ENCODE assay signal across 1 cellular context in the genomic region with DNA sequence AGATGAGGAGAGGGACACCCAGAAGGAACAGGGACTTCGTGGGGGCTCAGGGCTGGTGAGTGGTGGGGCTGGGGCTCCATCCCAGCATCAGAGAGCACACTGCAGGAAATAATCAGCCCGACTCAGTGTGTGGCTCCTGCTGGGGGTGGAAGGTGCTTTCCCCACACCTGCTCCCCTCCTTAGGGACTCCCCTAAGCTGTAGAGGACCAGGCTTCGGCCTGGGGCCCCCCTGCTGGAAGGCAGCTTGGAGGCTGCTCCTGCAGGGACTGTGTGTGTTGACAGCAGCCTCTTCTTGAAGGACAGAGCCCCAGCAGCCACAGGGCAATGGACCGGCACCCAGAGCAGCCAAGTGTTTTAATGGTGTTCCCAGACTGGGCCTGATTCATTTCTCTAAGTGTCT.
TF ChIP-seq lines count a peak whose summit lies in the region.

No MANE protein-coding gene starts in this region.

TF ChIP-seq in GM12878, 131 proteins besides CTCF, POLR2A, EP300 and RAD21:
- TF ChIP-seq ZNF622 (IDR thresholded peaks at IDR 0.05), result no peak
- TF ChIP-seq DPF2 (IDR thresholded peaks at IDR 0.05), result 0 out of 2 replicates have a peak, but pooled peaks have one; percentile 29
- no peak for TF ChIP-seq PML (IDR thresholded peaks at IDR 0.05; ENCODE audit: low read length)
- TF ChIP-seq SKIL (IDR thresholded peaks at IDR 0.05; ENCODE audit: low read depth, poor library complexity, severe bottlenecking), result no peak
- TF ChIP-seq EED (IDR thresholded peaks at IDR 0.05; ENCODE audit: low read depth), result 0 out of 2 replicates have a peak, but pooled peaks have one; percentile 34
- no peak for TF ChIP-seq ZNF384 (IDR thresholded peaks at IDR 0.05; ENCODE audit: borderline replicate concordance, low read depth, low read length)
- TF ChIP-seq HDGF (IDR thresholded peaks at IDR 0.05), result no peak
- TF ChIP-seq, protein P1, sequence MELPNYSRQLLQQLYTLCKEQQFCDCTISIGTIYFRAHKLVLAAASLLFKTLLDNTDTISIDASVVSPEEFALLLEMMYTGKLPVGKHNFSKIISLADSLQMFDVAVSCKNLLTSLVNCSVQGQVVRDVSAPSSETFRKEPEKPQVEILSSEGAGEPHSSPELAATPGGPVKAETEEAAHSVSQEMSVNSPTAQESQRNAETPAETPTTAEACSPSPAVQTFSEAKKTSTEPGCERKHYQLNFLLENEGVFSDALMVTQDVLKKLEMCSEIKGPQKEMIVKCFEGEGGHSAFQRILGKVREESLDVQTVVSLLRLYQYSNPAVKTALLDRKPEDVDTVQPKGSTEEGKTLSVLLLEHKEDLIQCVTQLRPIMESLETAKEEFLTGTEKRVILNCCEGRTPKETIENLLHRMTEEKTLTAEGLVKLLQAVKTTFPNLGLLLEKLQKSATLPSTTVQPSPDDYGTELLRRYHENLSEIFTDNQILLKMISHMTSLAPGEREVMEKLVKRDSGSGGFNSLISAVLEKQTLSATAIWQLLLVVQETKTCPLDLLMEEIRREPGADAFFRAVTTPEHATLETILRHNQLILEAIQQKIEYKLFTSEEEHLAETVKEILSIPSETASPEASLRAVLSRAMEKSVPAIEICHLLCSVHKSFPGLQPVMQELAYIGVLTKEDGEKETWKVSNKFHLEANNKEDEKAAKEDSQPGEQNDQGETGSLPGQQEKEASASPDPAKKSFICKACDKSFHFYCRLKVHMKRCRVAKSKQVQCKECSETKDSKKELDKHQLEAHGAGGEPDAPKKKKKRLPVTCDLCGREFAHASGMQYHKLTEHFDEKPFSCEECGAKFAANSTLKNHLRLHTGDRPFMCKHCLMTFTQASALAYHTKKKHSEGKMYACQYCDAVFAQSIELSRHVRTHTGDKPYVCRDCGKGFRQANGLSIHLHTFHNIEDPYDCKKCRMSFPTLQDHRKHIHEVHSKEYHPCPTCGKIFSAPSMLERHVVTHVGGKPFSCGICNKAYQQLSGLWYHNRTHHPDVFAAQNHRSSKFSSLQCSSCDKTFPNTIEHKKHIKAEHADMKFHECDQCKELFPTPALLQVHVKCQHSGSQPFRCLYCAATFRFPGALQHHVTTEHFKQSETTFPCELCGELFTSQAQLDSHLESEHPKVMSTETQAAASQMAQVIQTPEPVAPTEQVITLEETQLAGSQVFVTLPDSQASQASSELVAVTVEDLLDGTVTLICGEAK (IDR thresholded peaks at IDR 0.05; ENCODE audit: borderline replicate concordance), result no peak
- peak; percentile 35; the same call in 1 of the 2 replicates for TF ChIP-seq IKZF1 (conservative IDR thresholded peaks at IDR 0.05)
- no peak for TF ChIP-seq SIX5 (IDR thresholded peaks at IDR 0.05; ENCODE audit: low read depth, low read length, severe bottlenecking)
- peak; percentile 81; the same call in 1 of the 2 replicates for TF ChIP-seq TCF12 (IDR thresholded peaks at IDR 0.05; ENCODE audit: low read depth, low read length)
